ENCODE assay signal across 17 cellular contexts in the genomic region with DNA sequence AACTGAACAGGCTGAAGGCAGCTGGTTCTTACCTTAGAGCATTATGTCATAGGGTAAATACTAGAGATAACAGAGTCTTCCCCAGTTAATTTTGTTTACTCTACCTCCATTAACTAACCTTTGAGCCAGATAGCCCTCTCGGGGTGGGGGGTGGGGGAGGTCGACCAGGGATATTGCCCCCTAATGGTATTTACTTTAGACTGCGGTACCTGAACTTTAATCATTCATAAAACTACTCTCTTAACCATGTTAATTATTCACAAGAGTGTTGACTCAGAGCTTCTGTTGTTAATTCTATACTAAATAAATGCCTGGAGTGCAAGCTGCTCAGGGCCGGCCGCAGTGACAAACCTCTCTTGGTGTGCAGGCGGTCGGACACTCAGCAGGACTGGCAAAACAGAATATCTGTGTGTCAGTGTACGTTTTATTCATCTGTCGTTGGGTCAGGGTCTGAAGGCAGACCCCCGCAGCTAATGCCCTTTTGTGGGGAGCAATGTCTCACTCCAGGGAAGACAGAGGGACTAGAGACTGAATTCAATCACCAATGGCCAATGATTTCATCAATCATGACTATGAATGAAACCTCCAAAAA.
DNase-seq lines count a peak whose midpoint lies in the region.
"Had no signal": no experiment of that assay in that cellular context is flagged by ENCODE, and none has a peak within 500 bp of the region (broad histone marks: within the 10 kb centered on the region; RNA-seq: fewer than 3 reads in every experiment).

No MANE protein-coding gene starts in this region.

- no peak overlapping the region for H2AFZ ChIP-seq in mesenchymal stem cell (ENCODE audit: low read depth, low read length)

- no peak overlapping the region for H2AK5ac ChIP-seq in mesenchymal stem cell (ENCODE audit: low read length, severe bottlenecking)

- H3K4ac ChIP-seq in mesenchymal stem cell (ENCODE audit: low read depth in 1 of 2, low read length in 2 of 2): no peak overlapping the region

- H3K27ac ChIP-seq in mesenchymal stem cell (ENCODE audit: low read length, poor library complexity, severe bottlenecking): peak overlapping the region; percentile 76
- H3K27ac ChIP-seq: breast epithelium, tibial nerve had no signal

- peaks cover 18% of the 10 kb centered on the region for H3K9me3 ChIP-seq in mesenchymal stem cell (ENCODE audit: control insufficient read depth, low read length)
- 0 out of 2 replicates have a peak, but pooled peaks cover 2% of the 10 kb centered on the region for H3K9me3 ChIP-seq in MG63

- peak overlapping the region; percentile 43 for H3K4me2 ChIP-seq in mesenchymal stem cell (ENCODE audit: low read length, poor library complexity, severe bottlenecking)

- H2BK120ac ChIP-seq in mesenchymal stem cell (ENCODE audit: low read depth, low read length): no peak overlapping the region

- H3K4me3 ChIP-seq in mesenchymal stem cell (ENCODE audit: insufficient read depth in 1 of 2, low read depth in 1 of 2, low read length in 2 of 2) (no peak overlapping the region), MG63 (no peak overlapping the region)
- H3K4me3 ChIP-seq: breast epithelium, tibial nerve had no signal

- H3K79me1 ChIP-seq in mesenchymal stem cell (replicated peaks; ENCODE audit: low read length, poor library complexity, severe bottlenecking): no peaks in the 10 kb centered on the region

- no peak overlapping the region for H4K8ac ChIP-seq in mesenchymal stem cell (ENCODE audit: low read length)

- H2BK15ac ChIP-seq in mesenchymal stem cell (ENCODE audit: low read depth, poor library complexity, severe bottlenecking): no peak overlapping the region

- H3K4me1 ChIP-seq in mesenchymal stem cell (ENCODE audit: control insufficient read depth, insufficient read depth, low read depth, low read length): peaks cover 5% of the 10 kb centered on the region
- H3K4me1 ChIP-seq: breast epithelium, tibial nerve had no signal

- no peak overlapping the region for H2BK12ac ChIP-seq in mesenchymal stem cell (ENCODE audit: low read length in 2 of 2)

- H3K18ac ChIP-seq in mesenchymal stem cell (ENCODE audit: low read depth in 1 of 2, low read length in 2 of 2): no peak overlapping the region

- peak; percentile 92 for DNase-seq in DMS153 treated with DMSO at 0.1 percent for 48 hours (lab: John Stamatoyannopoulos, UW; ENCODE audit: unreplicated experiment)
- peak; percentile 31 to 40 for DNase-seq in NCI-H1930 (lab: John Stamatoyannopoulos, UW)
- peak; percentile 67 to 84 for DNase-seq in SHP77 (lab: John Stamatoyannopoulos, UW)
- no peak for DNase-seq in mesenchymal stem cell
- DNase-seq in MG63: no peak
- no peak for DNase-seq in putamen (ENCODE audit: low spot score)
- DNase-seq in anterior cingulate cortex (lab: John Stamatoyannopoulos, UW): no peak
- no peak for DNase-seq in hepatic stellate cell (ENCODE audit: low spot score)
- DNase-seq: activated naive CD4-positive, alpha-beta T cell treated with anti-CD3 and anti-CD28 coated beads, Interleukin-2, amount 10 ng/mL, durations not matched to agents 7 days and 5 days; effector memory CD8-positive, alpha-beta T cell; foreskin fibroblast; HFFc6; MM.1S; naive thymus-derived CD8-positive, alpha-beta T cell; stimulated activated CD4-positive, alpha-beta T cell treated with anti-CD3 and anti-CD28 coated beads, Interleukin-2, amount 100 ng/mL, for 24 hours had no signal

- no peaks in the 10 kb centered on the region for H3K27me3 ChIP-seq in mesenchymal stem cell (ENCODE audit: control insufficient read depth in 1 of 2, insufficient read depth in 1 of 2, low read length in 2 of 2)
- no peaks in the 10 kb centered on the region for H3K27me3 ChIP-seq in MG63
- H3K27me3 ChIP-seq: breast epithelium, tibial nerve had no signal

- no peak overlapping the region for H2BK5ac ChIP-seq in mesenchymal stem cell (ENCODE audit: low read depth, low read length, poor library complexity, severe bottlenecking)

- H3K36me3 ChIP-seq in mesenchymal stem cell (ENCODE audit: control insufficient read depth in 1 of 2, insufficient read depth in 2 of 2, low read depth in 1 of 2, low read length in 2 of 2) (no peaks in the 10 kb centered on the region), MG63 (no peaks in the 10 kb centered on the region)
- H3K36me3 ChIP-seq: breast epithelium, tibial nerve had no signal

- no peak overlapping the region for H3K14ac ChIP-seq in mesenchymal stem cell (ENCODE audit: low read length in 2 of 2)

- no peak overlapping the region for H4K91ac ChIP-seq in mesenchymal stem cell (ENCODE audit: low read length)

- H3K9ac ChIP-seq in mesenchymal stem cell (ENCODE audit: low read length): no peak overlapping the region

- H3K23ac ChIP-seq in mesenchymal stem cell (ENCODE audit: low read length in 2 of 2): no peak overlapping the region

- 93% methylated on average over 7 of the region's 10 CpGs for WGBS in mesenchymal stem cell

Comparison
In these comparisons a context has a peak if more than half of its experiments do, and no peak if none do; other contexts are left out.
1. DNase-seq: peak in DMS153 treated with DMSO at 0.1 percent for 48 hours (single experiment), NCI-H1930 (2 of 2) and SHP77 (2 of 2); none in mesenchymal stem cell (single experiment), MG63 (single experiment), putamen (single experiment), anterior cingulate cortex (0 of 58) and hepatic stellate cell (single experiment).